1 cellular context compared by ENCODE assay signal in genomic region chr9:69265891-69266290, GRCh38.
TF ChIP-seq lines count a peak whose summit lies in the region.

No MANE protein-coding gene starts in this region.

TF ChIP-seq in H1, 55 proteins besides CTCF, POLR2A, EP300 and RAD21:
- no peak for TF ChIP-seq SRF (IDR thresholded peaks at IDR 0.05; ENCODE audit: low read depth, low read length)
- TF ChIP-seq SIX5 (IDR thresholded peaks at IDR 0.05; ENCODE audit: low read depth, low read length) = no peak
- no peak for TF ChIP-seq CTBP2 (IDR thresholded peaks at IDR 0.05; ENCODE audit: borderline replicate concordance, insufficient read depth, insufficient read length, low read length)
- no peak for TF ChIP-seq YY1 (IDR thresholded peaks at IDR 0.05; ENCODE audit: low read depth, low read length)
